Comparison of ENCODE assay signal across 1 cellular context in genomic region chr17:38734235-38734633, GRCh38.
TF ChIP-seq lines count a peak whose summit lies in the region.

No MANE protein-coding gene starts in this region.

TF ChIP-seq in HepG2, 621 proteins besides CTCF, POLR2A, EP300 and RAD21 (continues in another document):
- TF ChIP-seq, protein P1, sequence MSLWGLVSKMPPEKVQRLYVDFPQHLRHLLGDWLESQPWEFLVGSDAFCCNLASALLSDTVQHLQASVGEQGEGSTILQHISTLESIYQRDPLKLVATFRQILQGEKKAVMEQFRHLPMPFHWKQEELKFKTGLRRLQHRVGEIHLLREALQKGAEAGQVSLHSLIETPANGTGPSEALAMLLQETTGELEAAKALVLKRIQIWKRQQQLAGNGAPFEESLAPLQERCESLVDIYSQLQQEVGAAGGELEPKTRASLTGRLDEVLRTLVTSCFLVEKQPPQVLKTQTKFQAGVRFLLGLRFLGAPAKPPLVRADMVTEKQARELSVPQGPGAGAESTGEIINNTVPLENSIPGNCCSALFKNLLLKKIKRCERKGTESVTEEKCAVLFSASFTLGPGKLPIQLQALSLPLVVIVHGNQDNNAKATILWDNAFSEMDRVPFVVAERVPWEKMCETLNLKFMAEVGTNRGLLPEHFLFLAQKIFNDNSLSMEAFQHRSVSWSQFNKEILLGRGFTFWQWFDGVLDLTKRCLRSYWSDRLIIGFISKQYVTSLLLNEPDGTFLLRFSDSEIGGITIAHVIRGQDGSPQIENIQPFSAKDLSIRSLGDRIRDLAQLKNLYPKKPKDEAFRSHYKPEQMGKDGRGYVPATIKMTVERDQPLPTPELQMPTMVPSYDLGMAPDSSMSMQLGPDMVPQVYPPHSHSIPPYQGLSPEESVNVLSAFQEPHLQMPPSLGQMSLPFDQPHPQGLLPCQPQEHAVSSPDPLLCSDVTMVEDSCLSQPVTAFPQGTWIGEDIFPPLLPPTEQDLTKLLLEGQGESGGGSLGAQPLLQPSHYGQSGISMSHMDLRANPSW (CRISPR knock-in tag; IDR thresholded peaks at IDR 0.05; ENCODE audit: borderline replicate concordance) = no peak
- TF ChIP-seq BHLHE40 (IDR thresholded peaks at IDR 0.05; ENCODE audit: low read length) = no peak
- no peak for TF ChIP-seq STAT5B (CRISPR knock-in tag; IDR thresholded peaks at IDR 0.05)
- TF ChIP-seq TFDP2 (CRISPR knock-in tag; IDR thresholded peaks at IDR 0.05) = 0 out of 2 replicates have a peak, but pooled peaks have one; percentile 1
- TF ChIP-seq RBM22 (optimal IDR thresholded peaks at IDR 0.05; ENCODE audit: low read length) = peak; percentile 87
- TF ChIP-seq ZNF543 (CRISPR knock-in tag; IDR thresholded peaks at IDR 0.05) = no peak
- no peak for TF ChIP-seq CHCHD3 (CRISPR knock-in tag; IDR thresholded peaks at IDR 0.05)
- TF ChIP-seq RXRA (CRISPR knock-in tag; IDR thresholded peaks at IDR 0.05) = 0 out of 2 replicates have a peak, but pooled peaks have one; percentile 17
- TF ChIP-seq RBFOX2 (IDR thresholded peaks at IDR 0.05; ENCODE audit: low read depth, low read length) = peak; percentile 37; the same call in 1 of the 2 replicates
- no peak for TF ChIP-seq GTF2F1 (IDR thresholded peaks at IDR 0.05; ENCODE audit: low read length)
- no peak for TF ChIP-seq SMC3 (IDR thresholded peaks at IDR 0.05; ENCODE audit: low read length)
- no peak for TF ChIP-seq FIP1L1 (IDR thresholded peaks at IDR 0.05; ENCODE audit: borderline replicate concordance, insufficient read depth, low read depth, low read length)
- 0 out of 2 replicates have a peak, but pooled peaks have one; percentile 67 for TF ChIP-seq FOXO4 (CRISPR knock-in tag; conservative IDR thresholded peaks at IDR 0.05)
- TF ChIP-seq PAF1 (CRISPR knock-in tag; IDR thresholded peaks at IDR 0.05) = 0 out of 2 replicates have a peak, but pooled peaks have one; percentile 10
- TF ChIP-seq TIGD3 (CRISPR knock-in tag; IDR thresholded peaks at IDR 0.05; ENCODE audit: borderline replicate concordance) = no peak
- TF ChIP-seq PHF5A (CRISPR knock-in tag; IDR thresholded peaks at IDR 0.05; ENCODE audit: low read depth, unreplicated experiment) = no peak
- no peak for TF ChIP-seq FOSL2 (CRISPR knock-in tag; IDR thresholded peaks at IDR 0.05)
- no peak for TF ChIP-seq RFX3 (CRISPR knock-in tag; IDR thresholded peaks at IDR 0.05)
- 0 out of 2 replicates have a peak, but pooled peaks have one; percentile 29 for TF ChIP-seq GATAD1 (CRISPR knock-in tag; IDR thresholded peaks at IDR 0.05)
- TF ChIP-seq ZFP37 (CRISPR knock-in tag; IDR thresholded peaks at IDR 0.05; ENCODE audit: borderline replicate concordance) = no peak
- TF ChIP-seq, protein P2, sequence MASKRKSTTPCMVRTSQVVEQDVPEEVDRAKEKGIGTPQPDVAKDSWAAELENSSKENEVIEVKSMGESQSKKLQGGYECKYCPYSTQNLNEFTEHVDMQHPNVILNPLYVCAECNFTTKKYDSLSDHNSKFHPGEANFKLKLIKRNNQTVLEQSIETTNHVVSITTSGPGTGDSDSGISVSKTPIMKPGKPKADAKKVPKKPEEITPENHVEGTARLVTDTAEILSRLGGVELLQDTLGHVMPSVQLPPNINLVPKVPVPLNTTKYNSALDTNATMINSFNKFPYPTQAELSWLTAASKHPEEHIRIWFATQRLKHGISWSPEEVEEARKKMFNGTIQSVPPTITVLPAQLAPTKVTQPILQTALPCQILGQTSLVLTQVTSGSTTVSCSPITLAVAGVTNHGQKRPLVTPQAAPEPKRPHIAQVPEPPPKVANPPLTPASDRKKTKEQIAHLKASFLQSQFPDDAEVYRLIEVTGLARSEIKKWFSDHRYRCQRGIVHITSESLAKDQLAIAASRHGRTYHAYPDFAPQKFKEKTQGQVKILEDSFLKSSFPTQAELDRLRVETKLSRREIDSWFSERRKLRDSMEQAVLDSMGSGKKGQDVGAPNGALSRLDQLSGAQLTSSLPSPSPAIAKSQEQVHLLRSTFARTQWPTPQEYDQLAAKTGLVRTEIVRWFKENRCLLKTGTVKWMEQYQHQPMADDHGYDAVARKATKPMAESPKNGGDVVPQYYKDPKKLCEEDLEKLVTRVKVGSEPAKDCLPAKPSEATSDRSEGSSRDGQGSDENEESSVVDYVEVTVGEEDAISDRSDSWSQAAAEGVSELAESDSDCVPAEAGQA (IDR thresholded peaks at IDR 0.05; ENCODE audit: low read depth) = no peak
- TF ChIP-seq, protein P2 (CRISPR knock-in tag; IDR thresholded peaks at IDR 0.05; ENCODE audit: borderline replicate concordance) = no peak
- 0 out of 2 replicates have a peak, but pooled peaks have one; percentile 68 for TF ChIP-seq ZBTB4 (CRISPR knock-in tag; IDR thresholded peaks at IDR 0.05; ENCODE audit: borderline replicate concordance)
- no peak for TF ChIP-seq SALL1 (CRISPR knock-in tag; IDR thresholded peaks at IDR 0.05)
- TF ChIP-seq ZMAT3 (CRISPR knock-in tag; conservative IDR thresholded peaks at IDR 0.05) = no peak
- no peak for TF ChIP-seq ZNF446 (CRISPR knock-in tag; IDR thresholded peaks at IDR 0.05)
- peak; percentile 72; the same call in 1 of the 2 replicates for TF ChIP-seq ZNF83 (CRISPR knock-in tag; IDR thresholded peaks at IDR 0.05; ENCODE audit: borderline replicate concordance)
- no peak for TF ChIP-seq HOXA5 (CRISPR knock-in tag; IDR thresholded peaks at IDR 0.05)
- no peak for TF ChIP-seq SIX1 (CRISPR knock-in tag; IDR thresholded peaks at IDR 0.05; ENCODE audit: borderline replicate concordance)
- no peak for TF ChIP-seq ARID3A (IDR thresholded peaks at IDR 0.05; ENCODE audit: low read depth, low read length)
- no peak for TF ChIP-seq MIER3 (CRISPR knock-in tag; IDR thresholded peaks at IDR 0.05; ENCODE audit: borderline replicate concordance)
- TF ChIP-seq ZFP1 (CRISPR knock-in tag; IDR thresholded peaks at IDR 0.05) = no peak
- TF ChIP-seq SIX4 (CRISPR knock-in tag; IDR thresholded peaks at IDR 0.05) = no peak
- TF ChIP-seq TBP (CRISPR knock-in tag; IDR thresholded peaks at IDR 0.05) = no peak
- TF ChIP-seq PTBP1 (IDR thresholded peaks at IDR 0.05; ENCODE audit: low read depth, low read length, poor library complexity, severe bottlenecking) = no peak
- TF ChIP-seq, protein P3, sequence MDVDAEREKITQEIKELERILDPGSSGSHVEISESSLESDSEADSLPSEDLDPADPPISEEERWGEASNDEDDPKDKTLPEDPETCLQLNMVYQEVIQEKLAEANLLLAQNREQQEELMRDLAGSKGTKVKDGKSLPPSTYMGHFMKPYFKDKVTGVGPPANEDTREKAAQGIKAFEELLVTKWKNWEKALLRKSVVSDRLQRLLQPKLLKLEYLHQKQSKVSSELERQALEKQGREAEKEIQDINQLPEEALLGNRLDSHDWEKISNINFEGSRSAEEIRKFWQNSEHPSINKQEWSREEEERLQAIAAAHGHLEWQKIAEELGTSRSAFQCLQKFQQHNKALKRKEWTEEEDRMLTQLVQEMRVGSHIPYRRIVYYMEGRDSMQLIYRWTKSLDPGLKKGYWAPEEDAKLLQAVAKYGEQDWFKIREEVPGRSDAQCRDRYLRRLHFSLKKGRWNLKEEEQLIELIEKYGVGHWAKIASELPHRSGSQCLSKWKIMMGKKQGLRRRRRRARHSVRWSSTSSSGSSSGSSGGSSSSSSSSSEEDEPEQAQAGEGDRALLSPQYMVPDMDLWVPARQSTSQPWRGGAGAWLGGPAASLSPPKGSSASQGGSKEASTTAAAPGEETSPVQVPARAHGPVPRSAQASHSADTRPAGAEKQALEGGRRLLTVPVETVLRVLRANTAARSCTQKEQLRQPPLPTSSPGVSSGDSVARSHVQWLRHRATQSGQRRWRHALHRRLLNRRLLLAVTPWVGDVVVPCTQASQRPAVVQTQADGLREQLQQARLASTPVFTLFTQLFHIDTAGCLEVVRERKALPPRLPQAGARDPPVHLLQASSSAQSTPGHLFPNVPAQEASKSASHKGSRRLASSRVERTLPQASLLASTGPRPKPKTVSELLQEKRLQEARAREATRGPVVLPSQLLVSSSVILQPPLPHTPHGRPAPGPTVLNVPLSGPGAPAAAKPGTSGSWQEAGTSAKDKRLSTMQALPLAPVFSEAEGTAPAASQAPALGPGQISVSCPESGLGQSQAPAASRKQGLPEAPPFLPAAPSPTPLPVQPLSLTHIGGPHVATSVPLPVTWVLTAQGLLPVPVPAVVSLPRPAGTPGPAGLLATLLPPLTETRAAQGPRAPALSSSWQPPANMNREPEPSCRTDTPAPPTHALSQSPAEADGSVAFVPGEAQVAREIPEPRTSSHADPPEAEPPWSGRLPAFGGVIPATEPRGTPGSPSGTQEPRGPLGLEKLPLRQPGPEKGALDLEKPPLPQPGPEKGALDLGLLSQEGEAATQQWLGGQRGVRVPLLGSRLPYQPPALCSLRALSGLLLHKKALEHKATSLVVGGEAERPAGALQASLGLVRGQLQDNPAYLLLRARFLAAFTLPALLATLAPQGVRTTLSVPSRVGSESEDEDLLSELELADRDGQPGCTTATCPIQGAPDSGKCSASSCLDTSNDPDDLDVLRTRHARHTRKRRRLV (CRISPR knock-in tag; IDR thresholded peaks at IDR 0.05) = no peak
- no peak; the same call in 1 of the 2 replicates for TF ChIP-seq NR2F2 (IDR thresholded peaks at IDR 0.05; ENCODE audit: borderline replicate concordance, low read depth)
